8 cellular contexts compared by ENCODE assay signal in the genomic region with DNA sequence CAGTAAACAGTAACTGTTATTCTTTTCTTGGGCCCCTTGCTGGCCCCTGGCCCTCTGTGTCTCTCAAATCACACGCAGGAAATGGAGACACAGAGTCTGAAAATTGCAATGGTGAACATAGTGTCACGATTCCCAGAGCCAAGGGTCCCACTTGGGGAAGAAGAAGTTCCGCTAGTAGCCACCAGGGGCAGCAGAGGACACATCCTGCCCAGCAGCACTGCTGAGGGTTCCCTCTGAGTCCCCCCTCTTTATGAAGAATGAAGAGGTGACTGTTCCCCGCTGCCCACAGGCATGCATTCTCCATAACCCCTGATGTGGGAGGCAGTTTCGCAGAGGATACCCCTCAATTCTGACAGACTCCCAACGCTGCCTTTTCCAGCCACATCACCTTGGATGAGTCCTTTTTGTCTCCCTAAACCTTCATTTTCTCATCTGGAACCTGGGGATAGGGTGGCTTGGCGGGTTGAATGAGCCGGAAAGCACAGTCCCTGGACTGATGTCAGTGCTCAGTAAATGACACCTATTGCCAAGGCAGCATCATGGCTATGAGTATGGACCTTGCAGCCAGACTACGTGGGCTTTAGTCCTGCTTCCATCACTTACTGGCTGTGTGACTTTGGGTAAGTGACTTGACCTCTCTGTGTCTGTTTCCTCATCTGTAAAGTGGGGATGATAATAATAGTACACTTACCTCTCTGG.
DNase-seq lines count a peak whose midpoint lies in the region; ATAC-seq and TF ChIP-seq lines count a peak whose summit lies in the region.

No MANE protein-coding gene starts in this region.

- TF ChIP-seq CTCF in fibroblast of the aortic adventitia (IDR thresholded peaks at IDR 0.05; ENCODE audit: insufficient read depth, low read length), result peak; percentile 96
- TF ChIP-seq CTCF in osteocyte (IDR thresholded peaks at IDR 0.05), result peak; percentile 92

- peak; percentile 25 to 27 for DNase-seq in activated CD4-positive, alpha-beta T cell treated with anti-CD3 and anti-CD28 coated beads for 24 hours (ENCODE audit: low read depth in 2 of 2)
- no peak for DNase-seq in activated CD4-positive, alpha-beta T cell treated with anti-CD3 and anti-CD28 coated beads, Interleukin-2, amount 50 U/mL, for 4 hours
- DNase-seq in NCI-H1105 treated with DMSO at 0.1 percent for 48 hours (lab: John Stamatoyannopoulos, UW), result peak; percentile 11
- peak; percentile 3 for DNase-seq in activated CD8-positive, alpha-beta memory T cell treated with anti-CD3 and anti-CD28 coated beads, Interleukin-2, amount 50 U/mL, for 24 hours (ENCODE audit: extremely low read depth)
- peak; percentile 53 for DNase-seq in fibroblast of the aortic adventitia (ENCODE audit: low read depth)
- no peak for DNase-seq in osteocyte (ENCODE audit: extremely low spot score, unreplicated experiment)

- H3K27me3 Mint-ChIP-seq in osteocyte (ENCODE audit: unreplicated experiment), result no peaks in the 10 kb centered on the region

- H3K36me3 Mint-ChIP-seq in osteocyte (ENCODE audit: unreplicated experiment), result no peaks in the 10 kb centered on the region

- H3K27ac Mint-ChIP-seq in osteocyte (ENCODE audit: unreplicated experiment), result no peak overlapping the region

- H3K4me1 Mint-ChIP-seq in osteocyte (ENCODE audit: unreplicated experiment), result peaks cover 32% of the 10 kb centered on the region

- H3K4me3 ChIP-seq in fibroblast of the aortic adventitia (ENCODE audit: low read depth, low read length), result no peak overlapping the region

- no peak for ATAC-seq in HG03432 (IDR thresholded peaks at IDR 0.05; ENCODE audit: unreplicated experiment)
- no peak for ATAC-seq in HG02571 (IDR thresholded peaks at IDR 0.05; ENCODE audit: unreplicated experiment)

- no peaks in the 10 kb centered on the region for H3K9me3 Mint-ChIP-seq in osteocyte (ENCODE audit: unreplicated experiment)

- no peak overlapping the region for H3K4me3 Mint-ChIP-seq in osteocyte (ENCODE audit: unreplicated experiment)

Comparison
In these comparisons a context has a peak if more than half of its experiments do, and no peak if none do; other contexts are left out.
1. DNase-seq: peak in activated CD4-positive, alpha-beta T cell treated with anti-CD3 and anti-CD28 coated beads for 24 hours (2 of 2), NCI-H1105 treated with DMSO at 0.1 percent for 48 hours (single experiment), activated CD8-positive, alpha-beta memory T cell treated with anti-CD3 and anti-CD28 coated beads, Interleukin-2, amount 50 U/mL, for 24 hours (single experiment) and fibroblast of the aortic adventitia (single experiment); none in activated CD4-positive, alpha-beta T cell treated with anti-CD3 and anti-CD28 coated beads, Interleukin-2, amount 50 U/mL, for 4 hours (0 of 2) and osteocyte (single experiment).